ENCODE assay signal across 1 cellular context in genomic region chr16:27374794-27375499, GRCh38.
A peak's percentile ranks its signal among the peaks of the same experiment; 100 is the strongest.
TF ChIP-seq lines count a peak whose summit lies in the region.

No MANE protein-coding gene starts in this region.

TF ChIP-seq in GM12878, 131 proteins besides CTCF, POLR2A, EP300 and RAD21 (continued from another document and continues in another):
- TF ChIP-seq ZNF687 (IDR thresholded peaks at IDR 0.05) (peak; percentile 86), MLLT1 (IDR thresholded peaks at IDR 0.05) (peak; percentile 83), NRF1 (conservative IDR thresholded peaks at IDR 0.05; ENCODE audit: low read depth, low read length) (no peak), BHLHE40 (IDR thresholded peaks at IDR 0.05; ENCODE audit: borderline replicate concordance in 1 of 2, low read depth in 2 of 2, low read length in 1 of 2) (peak; percentile 40 to 58; a peak in 2 of 4 replicates), CBX5 (IDR thresholded peaks at IDR 0.05; ENCODE audit: low read depth) (0 out of 2 replicates have a peak, but pooled peaks have one; percentile 54), BCLAF1 (IDR thresholded peaks at IDR 0.05) (no peak), ESRRA (IDR thresholded peaks at IDR 0.05; ENCODE audit: low read length) (no peak), ZBTB40 (IDR thresholded peaks at IDR 0.05; ENCODE audit: borderline replicate concordance) (no peak), RAD51 (IDR thresholded peaks at IDR 0.05) (peak; percentile 99), BMI1 (IDR thresholded peaks at IDR 0.05; ENCODE audit: borderline replicate concordance) (no peak), NFXL1 (IDR thresholded peaks at IDR 0.05; ENCODE audit: borderline replicate concordance) (no peak), RELA (IDR thresholded peaks at IDR 0.05; ENCODE audit: borderline replicate concordance, partially characterized antibody) (peak; percentile 28), SKIL (IDR thresholded peaks at IDR 0.05; ENCODE audit: low read depth, poor library complexity, severe bottlenecking) (peak; percentile 59), ZNF384 (IDR thresholded peaks at IDR 0.05; ENCODE audit: borderline replicate concordance, low read depth, low read length) (no peak), MYB (IDR thresholded peaks at IDR 0.05; ENCODE audit: borderline replicate concordance, low read depth, low read length) (no peak), NR2C2 (IDR thresholded peaks at IDR 0.05; ENCODE audit: borderline replicate concordance, control insufficient read depth, insufficient read length, low read depth) (no peak), BCL3 (IDR thresholded peaks at IDR 0.05; ENCODE audit: borderline replicate concordance, insufficient read depth, low read depth, low read length, poor library complexity, severe bottlenecking) (no peak), ELK1 (IDR thresholded peaks at IDR 0.05; ENCODE audit: low read depth, low read length) (no peak), LARP7 (IDR thresholded peaks at IDR 0.05) (no peak), HCFC1 (IDR thresholded peaks at IDR 0.05; ENCODE audit: low read length) (no peak), CBFB (IDR thresholded peaks at IDR 0.05; ENCODE audit: low read depth) (peak; percentile 31; the same call in 1 of the 2 replicates), IKZF1 (conservative IDR thresholded peaks at IDR 0.05) (peak; percentile 77), KAT2A (conservative IDR thresholded peaks at IDR 0.05; ENCODE audit: control insufficient read depth, low read depth, low read length) (no peak), E2F8 (IDR thresholded peaks at IDR 0.05; ENCODE audit: low read depth, partially characterized antibody) (no peak), NBN (IDR thresholded peaks at IDR 0.05) (peak; percentile 94), GABPA (IDR thresholded peaks at IDR 0.05; ENCODE audit: low read depth) (no peak), SRF (IDR thresholded peaks at IDR 0.05; ENCODE audit: low read depth in 2 of 2, low read length in 2 of 2) (no peak), WRNIP1 (IDR thresholded peaks at IDR 0.05; ENCODE audit: borderline replicate concordance, low read depth, low read length) (peak; percentile 93; the same call in 1 of the 2 replicates), DPF2 (IDR thresholded peaks at IDR 0.05) (no peak), HDAC2 (IDR thresholded peaks at IDR 0.05) (no peak), MTA3 (IDR thresholded peaks at IDR 0.05; ENCODE audit: borderline replicate concordance, low read length) (no peak), EGR1 (IDR thresholded peaks at IDR 0.05; ENCODE audit: borderline replicate concordance in 1 of 2, low read depth in 2 of 2, low read length in 2 of 2) (no peak), MXI1 (IDR thresholded peaks at IDR 0.05; ENCODE audit: low read depth, low read length) (no peak; the same call in none of the 2 replicates), RBBP5 (conservative IDR thresholded peaks at IDR 0.05) (no peak), POLR2AphosphoS2 (IDR thresholded peaks at IDR 0.05; ENCODE audit: low read depth, low read length) (peak; percentile 91), ZBED1 (IDR thresholded peaks at IDR 0.05; ENCODE audit: borderline replicate concordance) (no peak), E2F4 (IDR thresholded peaks at IDR 0.05; ENCODE audit: low read depth, low read length) (no peak), ZNF207 (IDR thresholded peaks at IDR 0.05; ENCODE audit: borderline replicate concordance) (0 out of 2 replicates have a peak, but pooled peaks have one; percentile 21)
